14 cellular contexts compared by ENCODE assay signal in the genomic region with DNA sequence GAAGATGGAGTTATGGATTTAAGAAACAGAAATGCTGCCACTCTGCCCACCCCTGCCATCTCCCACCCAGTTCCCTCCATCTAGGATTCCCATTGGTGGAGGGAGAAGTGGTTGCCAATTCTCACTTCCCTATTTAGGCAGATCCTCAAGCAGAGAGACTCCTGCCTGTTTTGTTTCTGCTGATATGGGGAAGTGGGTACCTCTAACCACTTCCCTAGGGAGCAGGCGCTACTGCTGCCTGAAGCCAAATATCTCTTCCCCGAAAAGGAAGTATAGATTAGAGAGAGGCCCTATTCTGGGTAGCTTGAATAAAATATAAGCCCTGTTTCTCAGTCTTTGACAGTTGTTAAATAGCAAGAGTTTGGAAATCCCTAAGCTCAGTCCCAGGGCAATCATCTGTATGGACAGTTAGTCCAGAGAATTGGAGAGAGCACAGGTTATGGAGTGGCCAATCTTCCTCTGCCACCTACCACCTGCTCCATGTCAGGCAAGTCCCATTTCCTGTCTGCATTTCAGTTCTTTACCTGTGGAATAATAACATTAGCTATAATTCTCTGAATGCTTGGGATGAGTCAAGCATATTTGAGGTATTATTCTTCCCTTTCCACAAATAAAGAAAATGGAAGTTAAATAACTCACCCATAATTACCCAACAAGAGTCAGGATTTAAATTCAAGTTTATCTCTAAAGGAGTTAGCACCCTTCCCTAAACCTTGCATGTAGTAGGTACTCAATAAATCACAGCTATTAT. TPM values are rescaled to one million over a fixed set of nuclear protein-coding genes. Genes with fewer than 3 reads are reported as not detected.
DNase-seq lines count a peak whose midpoint lies in the region; ATAC-seq, FAIRE-seq and TF ChIP-seq lines count a peak whose summit lies in the region.
"Had no signal": no experiment of that assay in that cellular context is flagged by ENCODE, and none has a peak within 500 bp of the region (broad histone marks: within the 10 kb centered on the region; RNA-seq: fewer than 3 reads in every experiment).

No MANE protein-coding gene starts in this region.

- H4K20me1 ChIP-seq in BLaER1 treated with 17β-estradiol and CSF1 and Interleukin-3, amounts not matched to agents 10 nM and 100 nM = no peaks in the 10 kb centered on the region

- DNase-seq in SKM-1 (lab: John Stamatoyannopoulos, UW; ENCODE audit: unreplicated experiment) (peak; percentile 72), left lobe of liver (ENCODE audit: low spot score) (no peak), T-helper 17 cell (no peak), spleen (no peak), GM12892 (ENCODE audit: insufficient read length) (no peak)
- DNase-seq: activated T-cell treated with anti-CD3 and anti-CD28 coated beads, Interleukin-2, amount 50 U/mL, for 1 hour; HFFc6; NCI-H1105; NCI-H774; stimulated activated naive CD8-positive, alpha-beta T cell treated with anti-CD3 and anti-CD28 coated beads, Interleukin-15, Interleukin-2, amounts not matched to agents 100 U/mL and 50 U/mL, for 24 hours had no signal

- peaks cover 31% of the 10 kb centered on the region for H3K27me3 Mint-ChIP-seq in T-helper 17 cell
- peaks cover 28% of the 10 kb centered on the region for H3K27me3 Mint-ChIP-seq in activated T-helper 17 cell treated with anti-CD3 and anti-CD28 coated beads, Interleukin-2, amount 50 U/mL, for 72 hours

- H3K9me3 ChIP-seq in BLaER1 treated with 17β-estradiol and CSF1 and Interleukin-3, amounts not matched to agents 10 nM and 100 nM (replicated peaks in 1 of 11) = peaks cover 0 to 7% (median 0%) of the 10 kb centered on the region in 11 experiments; a peak in 1 of 22 replicates
- no peaks in the 10 kb centered on the region for H3K9me3 ChIP-seq in T-helper 17 cell (ENCODE audit: control insufficient read depth, low read length, poor library complexity, severe bottlenecking)
- H3K9me3 ChIP-seq in spleen = no peaks in the 10 kb centered on the region
- H3K9me3 ChIP-seq: esophagus muscularis mucosa had no signal

- no peaks in the 10 kb centered on the region for H3K36me3 Mint-ChIP-seq in T-helper 17 cell (ENCODE audit: low read depth)
- H3K36me3 Mint-ChIP-seq in activated T-helper 17 cell treated with anti-CD3 and anti-CD28 coated beads, Interleukin-2, amount 50 U/mL, for 72 hours (ENCODE audit: low read depth) = no peaks in the 10 kb centered on the region

- whole genome bisulfite sequencing in spleen, 5 donors = 18 to 54% (median 34%) methylated on average over 2 of the region's 2 CpGs

- no peaks in the 10 kb centered on the region for H3K36me3 ChIP-seq in BLaER1 treated with 17β-estradiol and CSF1 and Interleukin-3, amounts not matched to agents 10 nM and 100 nM
- no peaks in the 10 kb centered on the region for H3K36me3 ChIP-seq in spleen
- H3K36me3 ChIP-seq: esophagus muscularis mucosa had no signal

- H3K4me1 ChIP-seq in BLaER1 treated with 17β-estradiol and CSF1 and Interleukin-3, amounts not matched to agents 10 nM and 100 nM = peaks cover 8 to 52% (median 31%) of the 10 kb centered on the region in 10 experiments
- peaks cover 0 to 49% (median 11%) of the 10 kb centered on the region in 6 donors for H3K4me1 ChIP-seq in spleen

- peaks cover 6% of the 10 kb centered on the region for H3K4me1 Mint-ChIP-seq in T-helper 17 cell
- peaks cover 5% of the 10 kb centered on the region for H3K4me1 Mint-ChIP-seq in activated T-helper 17 cell treated with anti-CD3 and anti-CD28 coated beads, Interleukin-2, amount 50 U/mL, for 72 hours

- H3K4me3 ChIP-seq in BLaER1 treated with 17β-estradiol and CSF1 and Interleukin-3, amounts not matched to agents 10 nM and 100 nM = peak overlapping the region in 3 of 10 experiments; percentile 1 to 30 (median 25); a peak in 3 of 20 replicates
- H3K4me3 ChIP-seq in spleen = no peak overlapping the region
- H3K4me3 ChIP-seq: esophagus muscularis mucosa had no signal

- no peaks in the 10 kb centered on the region for H3K27me3 ChIP-seq in BLaER1 treated with 17β-estradiol and CSF1 and Interleukin-3, amounts not matched to agents 10 nM and 100 nM
- H3K27me3 ChIP-seq in spleen (replicated peaks in 1 of 7) = peaks cover 0 to 9% (median 0%) of the 10 kb centered on the region in 7 donors
- H3K27me3 ChIP-seq: esophagus muscularis mucosa had no signal

- peak overlapping the region in 1 of 11 experiments; percentile 22; a peak in 1 of 22 replicates for H3K9ac ChIP-seq in BLaER1 treated with 17β-estradiol and CSF1 and Interleukin-3, amounts not matched to agents 10 nM and 100 nM

- ATAC-seq in HG03097 (IDR thresholded peaks at IDR 0.05; ENCODE audit: low FRiP score, unreplicated experiment) = peak; percentile 67
- ATAC-seq in left lobe of liver = peak; percentile 39
- ATAC-seq in T-helper 17 cell = no peak
- no peak for ATAC-seq in activated T-helper 17 cell treated with anti-CD3 and anti-CD28 coated beads, Interleukin-2, amount 50 U/mL, for 72 hours (replicated peaks)
- ATAC-seq: stimulated activated naive CD8-positive, alpha-beta T cell treated with anti-CD3 and anti-CD28 coated beads, Interleukin-15, Interleukin-2, amounts not matched to agents 100 U/mL and 50 U/mL, for 24 hours had no signal

- peak overlapping the region; percentile 60 to 96 (median 85); a peak in 21 of 22 replicates for H3K4me2 ChIP-seq in BLaER1 treated with 17β-estradiol and CSF1 and Interleukin-3, amounts not matched to agents 10 nM and 100 nM

- H3K27ac ChIP-seq in BLaER1 treated with 17β-estradiol and CSF1 and Interleukin-3, amounts not matched to agents 10 nM and 100 nM = peak overlapping the region in 7 of 11 experiments; percentile 31 to 77 (median 62); a peak in 10 of 22 replicates
- no peak overlapping the region for H3K27ac ChIP-seq in spleen
- H3K27ac ChIP-seq: esophagus muscularis mucosa had no signal

- intact Hi-C loops in spleen (cut with DNase I; ENCODE audit: low total_unique reads) = no loop called here

- H3K9me3 Mint-ChIP-seq in activated T-helper 17 cell treated with anti-CD3 and anti-CD28 coated beads, Interleukin-2, amount 50 U/mL, for 72 hours = no peaks in the 10 kb centered on the region
- H3K9me3 Mint-ChIP-seq: HFFc6 had no signal

- no peak overlapping the region for H3K27ac Mint-ChIP-seq in T-helper 17 cell
- no peak overlapping the region for H3K27ac Mint-ChIP-seq in activated T-helper 17 cell treated with anti-CD3 and anti-CD28 coated beads, Interleukin-2, amount 50 U/mL, for 72 hours
- H3K27ac Mint-ChIP-seq: HFFc6 had no signal

- H3K4me3 Mint-ChIP-seq in T-helper 17 cell = no peak overlapping the region
- no peak overlapping the region for H3K4me3 Mint-ChIP-seq in activated T-helper 17 cell treated with anti-CD3 and anti-CD28 coated beads, Interleukin-2, amount 50 U/mL, for 72 hours
- H3K4me3 Mint-ChIP-seq: HFFc6 had no signal

- no peak for TF ChIP-seq CTCF in spleen (IDR thresholded peaks at IDR 0.05 in 8 of 11, conservative IDR thresholded peaks at IDR 0.05 in 3 of 11)

- TF ChIP-seq POLR2A in spleen (IDR thresholded peaks at IDR 0.05) = no peak
- no peak for TF ChIP-seq POLR2A in GM12892 (IDR thresholded peaks at IDR 0.05; ENCODE audit: low read depth, low read length)

- FAIRE-seq in GM12892 (lab: Jason Lieb, UNC) = no peak

RNA-seq across cellular contexts. Expression of a gene that starts 2.6 kb away (rescaled TPM):
- total RNA-seq in left lobe of liver (not detected), T-helper 17 cell (not detected), spleen (under 1 TPM in 2 of 7 donors, not detected in 5; 0.28 to 0.52 TPM)
- polyA plus RNA-seq in spleen = not detected
- not detected for total RNA-seq in activated T-helper 17 cell treated with anti-CD3 and anti-CD28 coated beads, Interleukin-2, amount 50 U/mL, for 72 hours
- polyA plus RNA-seq in GM12892 (2012; ENCODE audit: missing spikeins) = not detected
- total RNA-seq: esophagus muscularis mucosa, HFFc6 had no signal

RNA-seq across cellular contexts. Expression of a gene that starts 52.5 kb away (rescaled TPM):
- total RNA-seq in left lobe of liver = 13.6 TPM
- 10 to 100 TPM in 1 of 2 donors, 1 to 10 TPM in 1; 2.1 to 22.5 TPM for total RNA-seq in T-helper 17 cell
- total RNA-seq in spleen = 10 to 100 TPM; 39.3 to 88.6 (median 51.3) TPM
- 10 to 100 TPM; 20.1 to 69.0 (median 35.6) TPM for polyA plus RNA-seq in spleen
- total RNA-seq in activated T-helper 17 cell treated with anti-CD3 and anti-CD28 coated beads, Interleukin-2, amount 50 U/mL, for 72 hours = under 1 TPM in 1 of 2 donors, not detected in 1; 0.37 TPM
- not detected for polyA plus RNA-seq in GM12892 (2012; ENCODE audit: missing spikeins)

Comparison
In these comparisons a context has a peak if more than half of its experiments do, and no peak if none do; other contexts are left out.
1. H3K27ac ChIP-seq: peak in BLaER1 treated with 17β-estradiol and CSF1 and Interleukin-3, amounts not matched to agents 10 nM and 100 nM (7 of 11); none in spleen (0 of 8).
2. ATAC-seq: peak in HG03097 (single experiment) and left lobe of liver (single experiment); none in T-helper 17 cell (single experiment) and activated T-helper 17 cell treated with anti-CD3 and anti-CD28 coated beads, Interleukin-2, amount 50 U/mL, for 72 hours (single experiment).